Comparison of ENCODE assay signal across 20 cellular contexts in genomic region chr10:30118590-30118989, GRCh38. TPM values are rescaled to one million over a fixed set of nuclear protein-coding genes. Genes with fewer than 3 reads are reported as not detected.
"Had no signal": no experiment of that assay in that cellular context is flagged by ENCODE, and none has a peak within 500 bp of the region (broad histone marks: within the 10 kb centered on the region; RNA-seq: fewer than 3 reads in every experiment).

No MANE protein-coding gene starts in this region.

- H3K4me3 ChIP-seq: coronary artery, heart right ventricle, psoas muscle, spleen, tibial artery, upper lobe of right lung had no signal

- H3K27ac ChIP-seq: coronary artery, heart right ventricle, parathyroid adenoma, psoas muscle, spleen, tibial artery, upper lobe of right lung had no signal

- H3K36me3 ChIP-seq: heart right ventricle, spleen, tibial artery, upper lobe of right lung had no signal

- DNase-seq: effector CD4-positive, alpha-beta T cell; heart right ventricle; hypothalamus; kidney glomerular epithelial cell; naive thymus-derived CD4-positive, alpha-beta T cell; nephron progenitor cell; psoas muscle; retina; spleen; stimulated activated CD4-positive, alpha-beta T cell treated with anti-CD3 and anti-CD28 coated beads, Interleukin-15, amount 100 ng/mL, for 24 hours; stimulated activated CD4-positive, alpha-beta T cell treated with anti-CD3 and anti-CD28 coated beads, Interleukin-1b, Interleukin-23, amount 100 ng/mL, for 48 hours; stimulated activated CD4-positive, alpha-beta T cell treated with anti-CD3 and anti-CD28 coated beads, Interleukin-4, amount 100 ng/mL, for 24 hours; tibial artery; upper lobe of right lung had no signal

- H3K9me3 Mint-ChIP-seq: stimulated activated naive CD8-positive, alpha-beta T cell treated with anti-CD3 and anti-CD28 coated beads, Interleukin-15, Interleukin-2, amounts not matched to agents 100 ng/mL and 50 ng/mL, for 24 hours had no signal

- H3K36me3 Mint-ChIP-seq: naive thymus-derived CD4-positive, alpha-beta T cell; stimulated activated memory B cell treated with anti-CD40 and anti-IgM and Interleukin-4, amounts not matched to agents 10 μg/mL and 1 μg/mL and 100 μg/mL, for 72 hours had no signal

- H3K4me1 ChIP-seq: spleen, upper lobe of right lung had no signal

- H3K9me3 ChIP-seq: heart right ventricle, psoas muscle, spleen, tibial artery, upper lobe of right lung had no signal

- H3K27me3 ChIP-seq: tibial artery, upper lobe of right lung had no signal

- H3K4me3 Mint-ChIP-seq: naive thymus-derived CD4-positive, alpha-beta T cell; nephron progenitor cell; stimulated activated memory B cell treated with anti-CD40 and anti-IgM and Interleukin-4, amounts not matched to agents 10 μg/mL and 1 μg/mL and 100 μg/mL, for 72 hours; stimulated activated naive CD8-positive, alpha-beta T cell treated with anti-CD3 and anti-CD28 coated beads, Interleukin-15, Interleukin-2, amounts not matched to agents 100 ng/mL and 50 ng/mL, for 24 hours had no signal

- FAIRE-seq: frontal cortex, islet of Langerhans had no signal

- H3K27me3 Mint-ChIP-seq: stimulated activated memory B cell treated with anti-CD40 and anti-IgM and Interleukin-4, amounts not matched to agents 10 μg/mL and 1 μg/mL and 100 μg/mL, for 72 hours had no signal

- H3K4me1 Mint-ChIP-seq: stimulated activated memory B cell treated with anti-CD40 and anti-IgM and Interleukin-4, amounts not matched to agents 10 μg/mL and 1 μg/mL and 100 μg/mL, for 72 hours had no signal

- H3K9ac ChIP-seq: parathyroid adenoma had no signal

- H3K27ac Mint-ChIP-seq: naive thymus-derived CD4-positive, alpha-beta T cell; nephron progenitor cell; stimulated activated memory B cell treated with anti-CD40 and anti-IgM and Interleukin-4, amounts not matched to agents 10 μg/mL and 1 μg/mL and 100 μg/mL, for 72 hours; stimulated activated naive CD8-positive, alpha-beta T cell treated with anti-CD3 and anti-CD28 coated beads, Interleukin-15, Interleukin-2, amounts not matched to agents 100 ng/mL and 50 ng/mL, for 24 hours had no signal

RNA-seq across cellular contexts. Expression of gene JCAD, which starts 59.2 kb away (rescaled TPM):
- polyA plus RNA-seq: naive thymus-derived CD4-positive, alpha-beta T cell had no signal
